ENCODE assay signal across 8 cellular contexts in the genomic region with DNA sequence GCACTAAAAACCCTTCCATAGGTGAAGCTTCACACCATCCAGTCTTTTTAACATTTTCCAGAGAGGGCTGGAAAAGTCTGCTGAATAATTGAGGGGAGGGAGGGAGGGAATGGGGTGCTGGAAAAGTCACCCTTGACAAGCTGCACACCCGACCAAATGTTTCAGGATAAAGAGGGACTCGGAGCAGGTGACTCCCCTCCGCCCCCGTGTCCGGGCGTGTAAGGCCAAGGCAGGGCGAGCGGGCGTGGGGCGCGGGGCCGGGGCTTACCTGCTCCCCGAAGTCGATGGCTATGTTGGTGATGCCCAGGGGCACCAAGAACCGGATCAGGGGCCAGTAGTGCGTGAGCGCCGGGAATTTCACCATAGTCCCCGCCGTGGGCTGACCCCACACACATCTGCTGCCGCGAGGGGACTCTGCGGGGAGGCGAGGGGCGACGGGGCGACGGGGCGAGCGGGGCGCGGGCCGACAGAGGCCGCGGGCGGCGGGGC. TPM values are rescaled to one million over a fixed set of nuclear protein-coding genes. Genes with fewer than 3 reads are reported as not detected.
A peak's percentile ranks its signal among the peaks of the same experiment; 100 is the strongest.
DNase-seq lines count a peak whose midpoint lies in the region; ATAC-seq and TF ChIP-seq lines count a peak whose summit lies in the region.

No MANE protein-coding gene starts in this region.

- peak overlapping the region; percentile 74 for H3K4me3 ChIP-seq in AG04449 (ENCODE audit: low read depth, low read length)
- peak overlapping the region; percentile 75 for H3K4me3 ChIP-seq in effector memory CD4-positive, alpha-beta T cell (ENCODE audit: insufficient read depth, low read depth, low read length, poor library complexity, severe bottlenecking)

- peaks cover 7% of the 10 kb centered on the region for H3K4me1 ChIP-seq in effector memory CD4-positive, alpha-beta T cell (ENCODE audit: control insufficient read depth, insufficient read depth, low read length, poor library complexity, severe bottlenecking)

- no peaks in the 10 kb centered on the region for H3K9me3 Mint-ChIP-seq in activated CD4-positive, alpha-beta T cell treated with anti-CD3 and anti-CD28 coated beads, Interleukin-2, amount 10 ng/mL, durations not matched to agents 7 days and 5 days

- CTCF ChIA-PET in AG04449 (lab: Yijun Ruan, JAX): interaction anchor here (0.6 to 6.7 kb wide), 12 partner anchors 9 to 1108 kb away, joined by 3 to 46 read pairs (median 6); no protein-coding TSS in a partner anchor
- CTCF ChIA-PET in activated CD4-positive, alpha-beta T cell treated with anti-CD3 and anti-CD28 coated beads, Interleukin-2, amount 10 ng/mL, durations not matched to agents 7 days and 5 days (lab: Charles Lee): interaction anchor here (0.5 to 1.9 kb wide), 16 partner anchors 9 to 221 kb away, joined by 3 to 8 read pairs (median 3); no protein-coding TSS in a partner anchor

- peaks cover 5% of the 10 kb centered on the region for H3K36me3 Mint-ChIP-seq in activated CD4-positive, alpha-beta T cell treated with anti-CD3 and anti-CD28 coated beads, Interleukin-2, amount 10 ng/mL, durations not matched to agents 7 days and 5 days (ENCODE audit: low read depth)

- DNase-seq in AG04449 (ENCODE audit: low read depth, low spot score) (no peak), myocyte (ENCODE audit: low read depth) (peak; percentile 16), HuH-7.5 (ENCODE audit: low spot score) (no peak)
- peak; percentile 27 for DNase-seq in activated CD4-positive, alpha-beta T cell treated with anti-CD3 and anti-CD28 coated beads, Interleukin-2, amount 10 ng/mL, durations not matched to agents 7 days and 5 days
- peak in 1 of 3 donors; percentile 18 for DNase-seq in effector memory CD4-positive, alpha-beta T cell

- POLR2A ChIA-PET in AG04449 (lab: Yijun Ruan, JAX): interaction anchor here (0.7 to 1.4 kb wide), 5 partner anchors 30 to 168 kb away, joined by 3 to 6 read pairs (median 4); no protein-coding TSS in a partner anchor
- POLR2A ChIA-PET in activated CD4-positive, alpha-beta T cell treated with anti-CD3 and anti-CD28 coated beads, Interleukin-2, amount 10 ng/mL, durations not matched to agents 7 days and 5 days (lab: Charles Lee): no interaction called here

- no peaks in the 10 kb centered on the region for H3K9me3 ChIP-seq in effector memory CD4-positive, alpha-beta T cell (ENCODE audit: control insufficient read depth, low read length)

- no peak for TF ChIP-seq CTCF in AG04449 (IDR thresholded peaks at IDR 0.05; ENCODE audit: insufficient read depth, low read length, missing control alignments)

- peak overlapping the region; percentile 86 for H3K4me3 Mint-ChIP-seq in activated CD4-positive, alpha-beta T cell treated with anti-CD3 and anti-CD28 coated beads, Interleukin-2, amount 10 ng/mL, durations not matched to agents 7 days and 5 days

- peaks cover 27% of the 10 kb centered on the region for H3K4me1 Mint-ChIP-seq in activated CD4-positive, alpha-beta T cell treated with anti-CD3 and anti-CD28 coated beads, Interleukin-2, amount 10 ng/mL, durations not matched to agents 7 days and 5 days

- peak overlapping the region; percentile 88 for H3K27ac Mint-ChIP-seq in activated CD4-positive, alpha-beta T cell treated with anti-CD3 and anti-CD28 coated beads, Interleukin-2, amount 10 ng/mL, durations not matched to agents 7 days and 5 days

- H3K27ac ChIP-seq in effector memory CD4-positive, alpha-beta T cell (ENCODE audit: insufficient read depth, low read length, poor library complexity, severe bottlenecking): peak overlapping the region; percentile 69
- H3K27ac ChIP-seq in temporal lobe (ENCODE audit: low read depth, low read length): peak overlapping the region; percentile 61

- ATAC-seq in GM19043 (IDR thresholded peaks at IDR 0.05; ENCODE audit: low read depth, unreplicated experiment) (peak; percentile 12), HG03378 (IDR thresholded peaks at IDR 0.05; ENCODE audit: unreplicated experiment) (peak; percentile 16)

- H3K36me3 ChIP-seq in effector memory CD4-positive, alpha-beta T cell (ENCODE audit: control insufficient read depth, insufficient read depth, low read length): no peaks in the 10 kb centered on the region

- peaks cover 7% of the 10 kb centered on the region for H3K27me3 Mint-ChIP-seq in activated CD4-positive, alpha-beta T cell treated with anti-CD3 and anti-CD28 coated beads, Interleukin-2, amount 10 ng/mL, durations not matched to agents 7 days and 5 days

- H3K27me3 ChIP-seq in effector memory CD4-positive, alpha-beta T cell (replicated peaks; ENCODE audit: control insufficient read depth, insufficient read depth, low read length, poor library complexity, severe bottlenecking): no peaks in the 10 kb centered on the region

RNA-seq across cellular contexts. Expression of gene ANKH, which starts 0.5 kb away (rescaled TPM):
- 10 to 100 TPM; 69.3 to 74.2 TPM for total RNA-seq in activated CD4-positive, alpha-beta T cell treated with anti-CD3 and anti-CD28 coated beads, Interleukin-2, amount 10 ng/mL, durations not matched to agents 7 days and 5 days
- total RNA-seq in myocyte: 12.8 and 23.2 TPM in 2 replicates
- polyA plus RNA-seq in myocyte (2012): 80.7 TPM
- 47.5 TPM for total RNA-seq in temporal lobe

Comparison
In these comparisons a context has a peak if more than half of its experiments do, and no peak if none do; other contexts are left out.
1. DNase-seq: peak in activated CD4-positive, alpha-beta T cell treated with anti-CD3 and anti-CD28 coated beads, Interleukin-2, amount 10 ng/mL, durations not matched to agents 7 days and 5 days (single experiment) and myocyte (single experiment); none in AG04449 (single experiment) and HuH-7.5 (single experiment).